ENCODE assay signal across 1 cellular context in the genomic region with DNA sequence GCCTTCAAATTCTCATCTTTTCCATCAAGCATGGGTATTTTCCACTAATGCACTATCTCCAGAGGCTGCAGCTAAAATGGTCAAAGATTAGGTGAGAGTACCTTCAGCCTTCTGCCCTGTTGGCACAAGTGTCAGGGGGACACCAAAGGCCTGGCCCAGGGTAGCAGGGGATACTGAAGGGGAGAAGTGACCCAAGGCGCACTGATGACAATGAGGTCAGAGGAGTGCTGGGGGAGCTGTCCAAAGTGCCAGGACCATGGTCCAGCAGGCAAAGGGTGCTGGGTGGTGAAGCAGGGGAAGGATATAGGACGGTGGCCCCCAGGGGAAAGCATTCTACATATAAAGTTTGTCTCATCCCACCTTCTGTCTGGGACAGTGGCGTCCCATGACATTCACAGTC.
TF ChIP-seq lines count a peak whose summit lies in the region.

No MANE protein-coding gene starts in this region.

TF ChIP-seq in GM12878, 131 proteins besides CTCF, POLR2A, EP300 and RAD21 (continued from another document):
- no peak for TF ChIP-seq ZNF384 (IDR thresholded peaks at IDR 0.05; ENCODE audit: borderline replicate concordance, low read depth, low read length)
- no peak for TF ChIP-seq IKZF2 (IDR thresholded peaks at IDR 0.05)
- no peak for TF ChIP-seq MXI1 (IDR thresholded peaks at IDR 0.05; ENCODE audit: low read depth, low read length)
